ENCODE assay signal across 18 cellular contexts in the genomic region with DNA sequence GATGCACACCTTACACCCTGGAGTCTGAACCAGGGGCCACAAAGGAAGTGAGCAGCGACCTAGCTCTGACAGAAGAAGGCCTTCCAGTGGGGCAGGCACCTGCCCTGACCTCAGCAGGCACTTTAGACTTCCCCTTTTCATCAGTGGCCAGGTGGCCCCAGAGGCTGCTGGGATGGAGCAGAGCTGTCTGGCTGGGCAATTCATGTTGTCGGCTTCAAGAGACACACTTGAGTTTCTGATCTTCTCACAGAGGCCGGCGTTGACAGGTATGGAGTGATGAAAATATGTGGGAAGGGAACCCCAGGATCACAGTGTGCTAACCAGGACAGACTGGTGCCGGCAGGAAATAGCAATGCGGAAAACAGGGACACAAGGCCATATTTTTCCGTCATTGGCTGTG.
"Had no signal": no experiment of that assay in that cellular context is flagged by ENCODE, and none has a peak within 500 bp of the region (broad histone marks: within the 10 kb centered on the region; RNA-seq: fewer than 3 reads in every experiment).

No MANE protein-coding gene starts in this region.

- FAIRE-seq: astrocyte, bronchial epithelial cell, kidney, pancreas had no signal

- H3K27ac ChIP-seq: adrenal gland, epithelial cell of prostate, foreskin keratinocyte, left lung, neutrophil, pancreas, sigmoid colon, thyroid gland, WERI-Rb-1 had no signal

- H3K9me3 ChIP-seq: adrenal gland, left lung, neutrophil, pancreas, sigmoid colon, thyroid gland had no signal

- ATAC-seq: activated CD4-positive, alpha-beta T cell treated with anti-CD3 and anti-CD28 coated beads for 36 hours; foreskin keratinocyte; left lung; naive thymus-derived CD8-positive, alpha-beta T cell; pancreas had no signal

- H3K27me3 ChIP-seq: adrenal gland, foreskin keratinocyte, left lung, neutrophil, pancreas, sigmoid colon, thyroid gland had no signal

- DNase-seq: activated CD4-positive, alpha-beta T cell treated with anti-CD3 and anti-CD28 coated beads for 36 hours; activated CD4-positive, alpha-beta T cell treated with anti-CD3 and anti-CD28 coated beads, Interleukin-2, amount 50 U/mL, for 48 hours; activated gamma-delta T cell; adrenal gland; foreskin keratinocyte; hypothalamus; kidney; left lung; naive thymus-derived CD8-positive, alpha-beta T cell; pancreas; sigmoid colon; stimulated activated naive B cell treated with anti-CD40 and anti-IgM and Interleukin-4, amounts not matched to agents 10 μg/mL and 1 μg/mL and 100 μg/mL, for 72 hours; thyroid gland; WERI-Rb-1 had no signal

- H3K36me3 ChIP-seq: adrenal gland, left lung, neutrophil, pancreas, sigmoid colon, thyroid gland, WERI-Rb-1 had no signal

- H3K4me1 ChIP-seq: adrenal gland, foreskin keratinocyte, left lung, sigmoid colon had no signal

- H3K4me3 ChIP-seq: adrenal gland, left lung, pancreas, sigmoid colon, thyroid gland had no signal
